ENCODE assay signal across 8 cellular contexts in genomic region chr21:33931052-33931798, GRCh38. TPM values are rescaled to one million over a fixed set of nuclear protein-coding genes. Genes with fewer than 3 reads are reported as not detected.
DNase-seq lines count a peak whose midpoint lies in the region; ATAC-seq and TF ChIP-seq lines count a peak whose summit lies in the region.
"Not testable (repeated sequence)": the region's sequence is repeated elsewhere in the genome, so short reads cannot be mapped to it uniquely, and the experiment has no call there.

No MANE protein-coding gene starts in this region.

- CTCF ChIA-PET in activated CD8-positive, alpha-beta T cell treated with anti-CD3 and anti-CD28 coated beads, Interleukin-2, amount 10 ng/mL, durations not matched to agents 7 days and 5 days (lab: Charles Lee): interaction anchor here (1.0 to 1.8 kb wide), 5 partner anchors 17 to 417 kb away, joined by 3 to 8 read pairs (median 4); no protein-coding TSS in a partner anchor

- not testable (repeated sequence) for TF ChIP-seq CTCF in RWPE2 (IDR thresholded peaks at IDR 0.05; ENCODE audit: poor library complexity, severe bottlenecking); brain (conservative IDR thresholded peaks at IDR 0.05); cardiac muscle cell (IDR thresholded peaks at IDR 0.05; ENCODE audit: low read depth, low read length); natural killer cell (IDR thresholded peaks at IDR 0.05)

- intact Hi-C loops in natural killer cell (cut with micrococcal nuclease): not testable (repeated sequence)

- H3K27me3 ChIP-seq in CD4-positive, CD25-positive, alpha-beta regulatory T cell (ENCODE audit: control insufficient read depth, insufficient read depth, low read length); RWPE2 (ENCODE audit: insufficient read depth, poor library complexity, severe bottlenecking); cardiac muscle cell: not testable (repeated sequence)

- peak overlapping the region; percentile 98 to 100 (median 99) for H3K4me3 Mint-ChIP-seq in CD4-positive, CD25-positive, alpha-beta regulatory T cell
- peak overlapping the region; percentile 92 for H3K4me3 Mint-ChIP-seq in activated CD8-positive, alpha-beta T cell treated with anti-CD3 and anti-CD28 coated beads, Interleukin-2, amount 10 ng/mL, durations not matched to agents 7 days and 5 days
- peak overlapping the region in 4 of 5 experiments; percentile 50 to 95 (median 86) for H3K4me3 Mint-ChIP-seq in brain
- peak overlapping the region; percentile 88 for H3K4me3 Mint-ChIP-seq in natural killer cell

- POLR2A ChIA-PET in activated CD8-positive, alpha-beta T cell treated with anti-CD3 and anti-CD28 coated beads, Interleukin-2, amount 10 ng/mL, durations not matched to agents 7 days and 5 days (lab: Charles Lee): interaction anchor here (0.7 to 10.5 kb wide), 12 partner anchors 14 to 271 kb away, joined by 3 to 224 read pairs (median 4); partner anchors contain the start of genes MRPS6 and SLC5A3

- peaks cover 39% of the 10 kb centered on the region for H3K4me1 ChIP-seq in CD4-positive, CD25-positive, alpha-beta regulatory T cell (ENCODE audit: control insufficient read depth, insufficient read depth, low read length, poor library complexity, severe bottlenecking)
- not testable (repeated sequence) for H3K4me1 ChIP-seq in RWPE2 (ENCODE audit: insufficient read depth, poor library complexity, severe bottlenecking)
- H3K4me1 ChIP-seq in cardiac muscle cell (ENCODE audit: low read depth): peaks cover 15% of the 10 kb centered on the region

- H3K27me3 Mint-ChIP-seq in CD4-positive, CD25-positive, alpha-beta regulatory T cell; activated CD8-positive, alpha-beta T cell treated with anti-CD3 and anti-CD28 coated beads, Interleukin-2, amount 10 ng/mL, durations not matched to agents 7 days and 5 days (ENCODE audit: low read depth); brain; natural killer cell (ENCODE audit: low read depth in 2 of 2): not testable (repeated sequence)

- not testable (repeated sequence) for H3K9me3 Mint-ChIP-seq in CD4-positive, CD25-positive, alpha-beta regulatory T cell; activated CD8-positive, alpha-beta T cell treated with anti-CD3 and anti-CD28 coated beads, Interleukin-2, amount 10 ng/mL, durations not matched to agents 7 days and 5 days (ENCODE audit: insufficient read depth); brain; natural killer cell

- H3K36me3 Mint-ChIP-seq in CD4-positive, CD25-positive, alpha-beta regulatory T cell: peaks cover 16% of the 10 kb centered on the region
- H3K36me3 Mint-ChIP-seq in activated CD8-positive, alpha-beta T cell treated with anti-CD3 and anti-CD28 coated beads, Interleukin-2, amount 10 ng/mL, durations not matched to agents 7 days and 5 days (ENCODE audit: low read depth): peaks cover 33% of the 10 kb centered on the region
- not testable (repeated sequence) for H3K36me3 Mint-ChIP-seq in brain, natural killer cell

- peaks cover 4 to 38% (median 12%) of the 10 kb centered on the region in 4 donors for H3K4me1 Mint-ChIP-seq in CD4-positive, CD25-positive, alpha-beta regulatory T cell
- H3K4me1 Mint-ChIP-seq in activated CD8-positive, alpha-beta T cell treated with anti-CD3 and anti-CD28 coated beads, Interleukin-2, amount 10 ng/mL, durations not matched to agents 7 days and 5 days (ENCODE audit: low read depth): peaks cover 36% of the 10 kb centered on the region
- peaks cover 29% of the 10 kb centered on the region for H3K4me1 Mint-ChIP-seq in brain
- peaks cover 18% of the 10 kb centered on the region in 2 donors for H3K4me1 Mint-ChIP-seq in natural killer cell

- not testable (repeated sequence) for H3K36me3 ChIP-seq in CD4-positive, CD25-positive, alpha-beta regulatory T cell (ENCODE audit: control insufficient read depth, insufficient read depth, low read length); RWPE2 (ENCODE audit: low read depth); cardiac muscle cell

- ATAC-seq in CD4-positive, CD25-positive, alpha-beta regulatory T cell (ENCODE audit: low read depth in 2 of 2): peak; percentile 97 to 98
- ATAC-seq in RWPE2 (ENCODE audit: low read depth): peak; percentile 66
- peak; percentile 91 for ATAC-seq in activated CD8-positive, alpha-beta T cell treated with anti-CD3 and anti-CD28 coated beads, Interleukin-2, amount 10 ng/mL, durations not matched to agents 7 days and 5 days
- peak; percentile 77 to 86 (median 84) for ATAC-seq in natural killer cell

- H3K27ac ChIP-seq in CD4-positive, CD25-positive, alpha-beta regulatory T cell (ENCODE audit: insufficient read depth, low read length, poor library complexity, severe bottlenecking): peak overlapping the region; percentile 96
- H3K27ac ChIP-seq in RWPE2 (ENCODE audit: poor library complexity, severe bottlenecking) (peak overlapping the region; percentile 71), cardiac muscle cell (peak overlapping the region; percentile 78)

- peak; percentile 70 to 83 (median 80) for DNase-seq in CD4-positive, CD25-positive, alpha-beta regulatory T cell
- peak; percentile 13 for DNase-seq in NCI-H1092 treated with DMSO at 0.1 percent for 48 hours (lab: John Stamatoyannopoulos, UW)
- not testable (repeated sequence) for DNase-seq in RWPE2 (ENCODE audit: low spot score); cardiac muscle cell (ENCODE audit: low read depth in 1 of 2, low spot score in 1 of 2)
- DNase-seq in activated CD8-positive, alpha-beta T cell treated with anti-CD3 and anti-CD28 coated beads, Interleukin-2, amount 10 ng/mL, durations not matched to agents 7 days and 5 days: peak; percentile 73
- DNase-seq in natural killer cell: peak; percentile 25
- DNase-seq in stimulated activated CD8-positive, alpha-beta memory T cell treated with anti-CD3 and anti-CD28 coated beads, Interleukin-4, amount 100 ng/mL, for 24 hours (ENCODE audit: low read depth): peak; percentile 28

- H3K4me3 ChIP-seq in CD4-positive, CD25-positive, alpha-beta regulatory T cell (ENCODE audit: low read depth, low read length): peak overlapping the region; percentile 99
- H3K4me3 ChIP-seq in RWPE2 (ENCODE audit: severe bottlenecking) (peak overlapping the region; percentile 33), cardiac muscle cell (peak overlapping the region; percentile 32)

- H3K9me3 ChIP-seq in CD4-positive, CD25-positive, alpha-beta regulatory T cell (ENCODE audit: control insufficient read depth in 2 of 2, low read length in 2 of 2); RWPE2 (ENCODE audit: severe bottlenecking); cardiac muscle cell (ENCODE audit: low read depth): not testable (repeated sequence)

- H3K27ac Mint-ChIP-seq in CD4-positive, CD25-positive, alpha-beta regulatory T cell: peak overlapping the region; percentile 99 to 100 (median 100)
- peak overlapping the region; percentile 98 for H3K27ac Mint-ChIP-seq in activated CD8-positive, alpha-beta T cell treated with anti-CD3 and anti-CD28 coated beads, Interleukin-2, amount 10 ng/mL, durations not matched to agents 7 days and 5 days
- H3K27ac Mint-ChIP-seq in brain (peak overlapping the region; percentile 56 to 100 (median 95)), natural killer cell (peak overlapping the region; percentile 88 to 97)

RNA-seq across cellular contexts. Expression of gene ATP5PO, which starts 15.6 kb away (rescaled TPM):
- total RNA-seq in CD4-positive, CD25-positive, alpha-beta regulatory T cell: 119 TPM
- polyA plus RNA-seq in CD4-positive, CD25-positive, alpha-beta regulatory T cell: 100 to 1,000 TPM; 389 to 458 (median 427) TPM
- total RNA-seq in activated CD8-positive, alpha-beta T cell treated with anti-CD3 and anti-CD28 coated beads, Interleukin-2, amount 10 ng/mL, durations not matched to agents 7 days and 5 days: 100 to 1,000 TPM; 229 to 231 TPM
- polyA plus RNA-seq in brain (ENCODE audit: insufficient read depth, low read depth, low replicate concordance): 340 TPM
- 251 and 646 TPM in 2 replicates for total RNA-seq in cardiac muscle cell
- polyA plus RNA-seq in cardiac muscle cell: 808 and 1,053 TPM in 2 replicates
- total RNA-seq in natural killer cell: 10 to 100 TPM; 80.4 to 95.4 (median 94.9) TPM

Comparison
In these comparisons a context has a peak if more than half of its experiments do, and no peak if none do; other contexts are left out.
1. H3K4me3 ChIP-seq: peak in every context shown above with its lines; median percentile 99 in CD4-positive, CD25-positive, alpha-beta regulatory T cell; 33 in RWPE2; 32 in cardiac muscle cell.